ENCODE assay signal across 25 cellular contexts in genomic region chr13:112716841-112717520, GRCh38. TPM values are rescaled to one million over a fixed set of nuclear protein-coding genes. Genes with fewer than 3 reads are reported as not detected.
A peak's percentile ranks its signal among the peaks of the same experiment; 100 is the strongest.
DNase-seq lines count a peak whose midpoint lies in the region; ATAC-seq and TF ChIP-seq lines count a peak whose summit lies in the region.
"Had no signal": no experiment of that assay in that cellular context is flagged by ENCODE, and none has a peak within 500 bp of the region (broad histone marks: within the 10 kb centered on the region; RNA-seq: fewer than 3 reads in every experiment).

No MANE protein-coding gene starts in this region.

- H3K4me2 ChIP-seq in GM23338 (no peak overlapping the region), hepatocyte (no peak overlapping the region), trophoblast cell (ENCODE audit: low read length) (no peak overlapping the region)
- H3K4me2 ChIP-seq: BLaER1 treated with 17β-estradiol and CSF1 and Interleukin-3, amounts not matched to agents 10 nM and 100 nM; smooth muscle cell had no signal

- peak overlapping the region; percentile 5 for H3K4ac ChIP-seq in trophoblast cell (ENCODE audit: low read depth, low read length)

- no peaks in the 10 kb centered on the region for H3K27me3 Mint-ChIP-seq in CD4-positive, CD25-positive, alpha-beta regulatory T cell
- peaks cover 27% of the 10 kb centered on the region for H3K27me3 Mint-ChIP-seq in GM23338 (ENCODE audit: insufficient read depth, low read depth, poor library complexity)
- H3K27me3 Mint-ChIP-seq: activated naive CD8-positive, alpha-beta T cell treated with anti-CD3 and anti-CD28 coated beads for 36 hours had no signal

- 87% methylated on average over 14 of the region's 14 CpGs for WGBS in hepatocyte (ENCODE audit: low lambda C conversion rate, missing lambda C conversion rate)
- no CpG with 5 or more reads among the region's 14 CpGs for WGBS in trophoblast cell (ENCODE audit: extremely low coverage, insufficient coverage, insufficient read length)

- H4K20me1 ChIP-seq in GM23338 (replicated peaks; ENCODE audit: insufficient read depth) (no peaks in the 10 kb centered on the region), hepatocyte (ENCODE audit: insufficient read depth, poor library complexity, severe bottlenecking) (no peaks in the 10 kb centered on the region)

- H4K91ac ChIP-seq in trophoblast cell (ENCODE audit: low read depth, low read length): no peak overlapping the region

- H3K27ac Mint-ChIP-seq in CD4-positive, CD25-positive, alpha-beta regulatory T cell: peak overlapping the region in 2 of 3 donors; percentile 34 to 48
- no peak overlapping the region; the same call in 1 of the 2 replicates for H3K27ac Mint-ChIP-seq in GM23338
- H3K27ac Mint-ChIP-seq: activated naive CD8-positive, alpha-beta T cell treated with anti-CD3 and anti-CD28 coated beads for 36 hours; HFFc6 had no signal

- DNase-seq in CD4-positive, CD25-positive, alpha-beta regulatory T cell: no peak
- DNase-seq in GM23338 (ENCODE audit: low spot score): no peak
- DNase-seq in hepatocyte (ENCODE audit: low spot score): no peak
- DNase-seq in trophoblast cell: no peak
- no peak for DNase-seq in GM19238 (ENCODE audit: insufficient read length, low spot score)
- DNase-seq in NCI-H2227 treated with DMSO at 0.1 percent for 48 hours (lab: John Stamatoyannopoulos, UW): no peak
- DNase-seq in superior temporal gyrus (ENCODE audit: extremely low spot score): no peak
- no peak for DNase-seq in activated CD8-positive, alpha-beta memory T cell treated with anti-CD3 and anti-CD28 coated beads, Interleukin-2, amount 50 U/mL, for 48 hours
- DNase-seq: activated CD4-positive, alpha-beta T cell treated with anti-CD3 and anti-CD28 coated beads, Interleukin-2, amount 50 U/mL, for 48 hours; activated CD4-positive, CD25-positive, alpha-beta regulatory T cell; activated naive CD8-positive, alpha-beta T cell treated with anti-CD3 and anti-CD28 coated beads for 36 hours; aorta; DND-41; effector memory CD4-positive, alpha-beta T cell; foreskin fibroblast; HFFc6; mesendoderm; NCI-H2171; NCI-H524; retina; stimulated activated CD4-positive, alpha-beta T cell treated with anti-CD3 and anti-CD28 coated beads, Interleukin-2, amount 100 ng/mL, for 24 hours had no signal

- no peak overlapping the region for H2BK120ac ChIP-seq in trophoblast cell (ENCODE audit: insufficient read depth, low read length, poor library complexity)

- H3K9me3 ChIP-seq in CD4-positive, CD25-positive, alpha-beta regulatory T cell (ENCODE audit: control insufficient read depth in 2 of 2, low read length in 2 of 2): no peaks in the 10 kb centered on the region
- H3K9me3 ChIP-seq in hepatocyte (ENCODE audit: low read depth) (no peaks in the 10 kb centered on the region), trophoblast cell (ENCODE audit: insufficient read depth, low read depth, low read length) (peaks cover 2% of the 10 kb centered on the region)
- H3K9me3 ChIP-seq: BLaER1 treated with 17β-estradiol and CSF1 and Interleukin-3, amounts not matched to agents 10 nM and 100 nM had no signal

- H2BK12ac ChIP-seq in trophoblast cell (ENCODE audit: low read length): no peak overlapping the region

- H4K12ac ChIP-seq in trophoblast cell (ENCODE audit: low read depth, low read length): no peak overlapping the region

- H3K14ac ChIP-seq in trophoblast cell (ENCODE audit: low read length): no peak overlapping the region

- H3F3A ChIP-seq in GM23338 (replicated peaks; ENCODE audit: low read depth): peaks cover 14% of the 10 kb centered on the region; the same call in 1 of the 2 replicates

- no peak overlapping the region for H3K23ac ChIP-seq in trophoblast cell (ENCODE audit: low read length)

- H3K36me3 ChIP-seq in CD4-positive, CD25-positive, alpha-beta regulatory T cell (ENCODE audit: control insufficient read depth, insufficient read depth, low read length): peaks cover 5% of the 10 kb centered on the region
- no peaks in the 10 kb centered on the region for H3K36me3 ChIP-seq in GM23338 (ENCODE audit: insufficient read depth)
- no peaks in the 10 kb centered on the region for H3K36me3 ChIP-seq in hepatocyte (replicated peaks; ENCODE audit: insufficient read depth, low read depth)
- H3K36me3 ChIP-seq in trophoblast cell (ENCODE audit: control insufficient read depth in 1 of 2, insufficient read depth in 2 of 2, low read length in 2 of 2): peaks cover 0 to 2% of the 10 kb centered on the region in 2 experiments

- no peak overlapping the region for H3K18ac ChIP-seq in trophoblast cell (ENCODE audit: low read length)

- H3K4me3 Mint-ChIP-seq in CD4-positive, CD25-positive, alpha-beta regulatory T cell: no peak overlapping the region
- peak overlapping the region; percentile 17; the same call in 1 of the 3 replicates for H3K4me3 Mint-ChIP-seq in GM23338
- H3K4me3 Mint-ChIP-seq: activated naive CD8-positive, alpha-beta T cell treated with anti-CD3 and anti-CD28 coated beads for 36 hours; HFFc6 had no signal

- no peak overlapping the region for H2BK5ac ChIP-seq in trophoblast cell (ENCODE audit: low read depth, low read length, poor library complexity)

- H3K9ac ChIP-seq in trophoblast cell (ENCODE audit: low read length): no peak overlapping the region
- H3K9ac ChIP-seq: BLaER1 treated with 17β-estradiol and CSF1 and Interleukin-3, amounts not matched to agents 10 nM and 100 nM had no signal

- H3K9me3 Mint-ChIP-seq in CD4-positive, CD25-positive, alpha-beta regulatory T cell: peaks cover 0 to 3% (median 0%) of the 10 kb centered on the region in 7 donors
- H3K9me3 Mint-ChIP-seq in GM23338: peaks cover 14% of the 10 kb centered on the region
- H3K9me3 Mint-ChIP-seq: activated naive CD8-positive, alpha-beta T cell treated with anti-CD3 and anti-CD28 coated beads for 36 hours had no signal

- no peaks in the 10 kb centered on the region for H3K27me3 ChIP-seq in CD4-positive, CD25-positive, alpha-beta regulatory T cell (ENCODE audit: control insufficient read depth, insufficient read depth, low read length)
- no peaks in the 10 kb centered on the region for H3K27me3 ChIP-seq in GM23338 (ENCODE audit: insufficient read depth)
- no peaks in the 10 kb centered on the region for H3K27me3 ChIP-seq in hepatocyte
- no peaks in the 10 kb centered on the region for H3K27me3 ChIP-seq in trophoblast cell (ENCODE audit: insufficient read depth, low read length)
- H3K27me3 ChIP-seq: BLaER1 treated with 17β-estradiol and CSF1 and Interleukin-3, amounts not matched to agents 10 nM and 100 nM had no signal

- H2AFZ ChIP-seq in GM23338 (no peak overlapping the region), hepatocyte (no peak overlapping the region), trophoblast cell (ENCODE audit: insufficient read depth, low read length, poor library complexity) (no peak overlapping the region)

- no peak overlapping the region for H3K27ac ChIP-seq in CD4-positive, CD25-positive, alpha-beta regulatory T cell (ENCODE audit: insufficient read depth, low read length, poor library complexity, severe bottlenecking)
- H3K27ac ChIP-seq in GM23338 (ENCODE audit: low read depth) (no peak overlapping the region), hepatocyte (peak overlapping the region; percentile 57), trophoblast cell (ENCODE audit: low read depth, low read length) (no peak overlapping the region)
- H3K27ac ChIP-seq: BLaER1 treated with 17β-estradiol and CSF1 and Interleukin-3, amounts not matched to agents 10 nM and 100 nM; coronary artery had no signal

- H2AK5ac ChIP-seq in trophoblast cell (ENCODE audit: low read length): no peak overlapping the region

- no peak overlapping the region for H3K4me3 ChIP-seq in CD4-positive, CD25-positive, alpha-beta regulatory T cell (ENCODE audit: low read depth, low read length)
- H3K4me3 ChIP-seq in GM23338: no peak overlapping the region
- H3K4me3 ChIP-seq in hepatocyte: no peak overlapping the region
- no peak overlapping the region for H3K4me3 ChIP-seq in trophoblast cell (ENCODE audit: low read depth, low read length)
- H3K4me3 ChIP-seq: BLaER1 treated with 17β-estradiol and CSF1 and Interleukin-3, amounts not matched to agents 10 nM and 100 nM; coronary artery; smooth muscle cell had no signal

- peaks cover 4 to 29% (median 15%) of the 10 kb centered on the region in 4 donors for H3K4me1 Mint-ChIP-seq in CD4-positive, CD25-positive, alpha-beta regulatory T cell
- peaks cover 80% of the 10 kb centered on the region for H3K4me1 Mint-ChIP-seq in GM23338

- no peaks in the 10 kb centered on the region for H3K9me2 ChIP-seq in GM23338 (ENCODE audit: insufficient read depth)
- no peaks in the 10 kb centered on the region for H3K9me2 ChIP-seq in hepatocyte (replicated peaks; ENCODE audit: insufficient read depth)

- H3K36me3 Mint-ChIP-seq in CD4-positive, CD25-positive, alpha-beta regulatory T cell: peaks cover 19% of the 10 kb centered on the region
- peaks cover 50% of the 10 kb centered on the region for H3K36me3 Mint-ChIP-seq in GM23338 (ENCODE audit: low read depth)

- peaks cover 2% of the 10 kb centered on the region for H3K4me1 ChIP-seq in CD4-positive, CD25-positive, alpha-beta regulatory T cell (ENCODE audit: control insufficient read depth, insufficient read depth, low read length, poor library complexity, severe bottlenecking)
- H3K4me1 ChIP-seq in GM23338 (ENCODE audit: insufficient read depth) (peaks cover 51% of the 10 kb centered on the region), hepatocyte (ENCODE audit: insufficient read depth) (peaks cover 60% of the 10 kb centered on the region), trophoblast cell (ENCODE audit: control insufficient read depth in 1 of 2, insufficient read depth in 2 of 2, low read length in 2 of 2) (peaks cover 34 to 46% of the 10 kb centered on the region in 2 experiments)

- no peak overlapping the region for H4K8ac ChIP-seq in trophoblast cell (ENCODE audit: low read depth, low read length)

- H3K79me2 ChIP-seq in GM23338 (replicated peaks; ENCODE audit: insufficient read depth): peaks cover 86% of the 10 kb centered on the region
- peaks cover 89% of the 10 kb centered on the region for H3K79me2 ChIP-seq in hepatocyte
- peaks cover 32% of the 10 kb centered on the region for H3K79me2 ChIP-seq in trophoblast cell (ENCODE audit: control insufficient read depth, insufficient read depth, low read length, poor library complexity)

- ATAC-seq in CD4-positive, CD25-positive, alpha-beta regulatory T cell (ENCODE audit: low read depth in 2 of 2): no peak
- no peak for ATAC-seq in GM23338
- ATAC-seq: esophagus mucosa had no signal

- peaks cover 29% of the 10 kb centered on the region for H3K79me1 ChIP-seq in trophoblast cell (ENCODE audit: low read length)

- TF ChIP-seq CTCF in GM23338 (conservative IDR thresholded peaks at IDR 0.05; ENCODE audit: low read depth in 2 of 2) (no peak), hepatocyte (IDR thresholded peaks at IDR 0.05; ENCODE audit: poor library complexity) (no peak)

TF ChIP-seq in GM23338, 12 proteins besides CTCF, POLR2A, EP300 and RAD21 (continues in another document):
- TF ChIP-seq STAT1 (IDR thresholded peaks at IDR 0.05; ENCODE audit: unreplicated experiment) (no peak), EZH2phosphoT487 (IDR thresholded peaks at IDR 0.05; ENCODE audit: unreplicated experiment) (no peak)

RNA-seq across cellular contexts. Expression of gene ATP11A, which starts 27.1 kb away (rescaled TPM):
- 75.7 TPM for total RNA-seq in CD4-positive, CD25-positive, alpha-beta regulatory T cell
- 1 to 10 TPM; 3.8 to 6.6 (median 4.9) TPM for polyA plus RNA-seq in CD4-positive, CD25-positive, alpha-beta regulatory T cell
- total RNA-seq in GM23338 (2014; rRNA removed; shearing (Covaris generic)): 35.1 and 52.6 TPM in 2 replicates
- polyA plus RNA-seq in GM23338 (2016; fragmentation: Nextera tagmentation; extraction: Ambion mirVana): 12.3 and 12.8 TPM in 2 replicates
- total RNA-seq in hepatocyte: 21.9 and 30.8 TPM in 2 replicates
- 28.7 and 38.2 TPM in 2 replicates for polyA plus RNA-seq in hepatocyte
- 28.9 and 29.2 TPM in 2 replicates for polyA plus RNA-seq in trophoblast cell (2013)
